Comparison of ENCODE assay signal across 2 cellular contexts in genomic region chr3:59126436-59126835, GRCh38.
TF ChIP-seq lines count a peak whose summit lies in the region.

No MANE protein-coding gene starts in this region.

TF ChIP-seq in IMR-90, 13 proteins besides CTCF, POLR2A, EP300 and RAD21 (continued from another document):
- TF ChIP-seq BHLHE40 (IDR thresholded peaks at IDR 0.05; ENCODE audit: low read depth, low read length) = no peak
- TF ChIP-seq MAZ (IDR thresholded peaks at IDR 0.05; ENCODE audit: borderline replicate concordance, low read depth, low read length) = no peak
- no peak for TF ChIP-seq MXI1 (IDR thresholded peaks at IDR 0.05; ENCODE audit: borderline replicate concordance, low read depth, low read length)
- no peak for TF ChIP-seq CEBPB (IDR thresholded peaks at IDR 0.05; ENCODE audit: low read depth, low read length)

TF ChIP-seq in neural cell, 6 proteins besides CTCF, POLR2A, EP300 and RAD21:
- TF ChIP-seq TAF1 (IDR thresholded peaks at IDR 0.05; ENCODE audit: low read depth) (no peak), MXI1 (conservative IDR thresholded peaks at IDR 0.05; ENCODE audit: poor library complexity, severe bottlenecking) (no peak), EZH2 (IDR thresholded peaks at IDR 0.05; ENCODE audit: borderline replicate concordance, insufficient read depth, low read length, poor library complexity, severe bottlenecking) (no peak), SMC3 (conservative IDR thresholded peaks at IDR 0.05; ENCODE audit: poor library complexity) (no peak), REST (IDR thresholded peaks at IDR 0.05; ENCODE audit: borderline replicate concordance) (no peak), POLR2AphosphoS5 (IDR thresholded peaks at IDR 0.05) (no peak)
TF ChIP-seq in neural cell: peak in this region for 0.
